Comparison of ENCODE assay signal across 11 cellular contexts in genomic region chr16:83136924-83137323, GRCh38.
DNase-seq lines count a peak whose midpoint lies in the region; ATAC-seq and TF ChIP-seq lines count a peak whose summit lies in the region.
"Had no signal": no experiment of that assay in that cellular context is flagged by ENCODE, and none has a peak within 500 bp of the region (broad histone marks: within the 10 kb centered on the region; RNA-seq: fewer than 3 reads in every experiment).

No MANE protein-coding gene starts in this region.

- peaks cover 3% of the 10 kb centered on the region for H3K27me3 Mint-ChIP-seq in activated CD4-positive, alpha-beta T cell treated with anti-CD3 and anti-CD28 coated beads, Interleukin-2, amount 10 ng/mL, durations not matched to agents 7 days and 5 days
- H3K27me3 Mint-ChIP-seq in activated CD8-positive, alpha-beta T cell treated with anti-CD3 and anti-CD28 coated beads for 36 hours, result no peaks in the 10 kb centered on the region

- intact Hi-C loops in activated CD8-positive, alpha-beta T cell treated with anti-CD3 and anti-CD28 coated beads for 36 hours (cut with micrococcal nuclease), result no loop called here

- DNase-seq in activated CD4-positive, alpha-beta T cell treated with anti-CD3 and anti-CD28 coated beads, Interleukin-2, amount 10 ng/mL, durations not matched to agents 7 days and 5 days, result no peak
- no peak for DNase-seq in activated CD4-positive, alpha-beta T cell treated with anti-CD3 and anti-CD28 coated beads for 4 hours
- DNase-seq in activated CD8-positive, alpha-beta T cell treated with anti-CD3 and anti-CD28 coated beads for 36 hours, result no peak
- DNase-seq in left lobe of liver (ENCODE audit: low spot score) (no peak), UCSD-AML1 (lab: John Stamatoyannopoulos, UW; ENCODE audit: unreplicated experiment) (no peak), activated gamma-delta T cell (lab: John Stamatoyannopoulos, UW) (no peak)
- DNase-seq: activated naive CD4-positive, alpha-beta T cell treated with anti-CD3 and anti-CD28 coated beads, Interleukin-2, amount 50 U/mL, for 16 hours; BE2C; NCI-H2107 had no signal

- POLR2A ChIA-PET in activated CD4-positive, alpha-beta T cell treated with anti-CD3 and anti-CD28 coated beads, Interleukin-2, amount 10 ng/mL, durations not matched to agents 7 days and 5 days (lab: Charles Lee), result no interaction called here
- POLR2A ChIA-PET in activated CD8-positive, alpha-beta T cell treated with anti-CD3 and anti-CD28 coated beads for 36 hours (lab: Charles Lee), result no interaction called here

- H3K27ac ChIP-seq in temporal lobe (ENCODE audit: low read depth, low read length), result peak overlapping the region; percentile 33

- peaks cover 18% of the 10 kb centered on the region for H3K4me1 Mint-ChIP-seq in activated CD4-positive, alpha-beta T cell treated with anti-CD3 and anti-CD28 coated beads, Interleukin-2, amount 10 ng/mL, durations not matched to agents 7 days and 5 days
- H3K4me1 Mint-ChIP-seq in activated CD8-positive, alpha-beta T cell treated with anti-CD3 and anti-CD28 coated beads for 36 hours (ENCODE audit: low read depth), result peaks cover 7% of the 10 kb centered on the region

- CTCF ChIA-PET in activated CD4-positive, alpha-beta T cell treated with anti-CD3 and anti-CD28 coated beads, Interleukin-2, amount 10 ng/mL, durations not matched to agents 7 days and 5 days (lab: Charles Lee), result interaction anchor here (0.7 kb wide), 3 partner anchors 11 to 161 kb away, joined by 3 to 8 read pairs (median 4); no protein-coding TSS in a partner anchor
- CTCF ChIA-PET in activated CD8-positive, alpha-beta T cell treated with anti-CD3 and anti-CD28 coated beads for 36 hours (lab: Charles Lee), result interaction anchor here (0.9 kb wide), 1 partner anchor 22 kb away, joined by 3 read pairs; no protein-coding TSS in a partner anchor

- no peaks in the 10 kb centered on the region for H3K9me3 Mint-ChIP-seq in activated CD4-positive, alpha-beta T cell treated with anti-CD3 and anti-CD28 coated beads, Interleukin-2, amount 10 ng/mL, durations not matched to agents 7 days and 5 days
- no peaks in the 10 kb centered on the region for H3K9me3 Mint-ChIP-seq in activated CD8-positive, alpha-beta T cell treated with anti-CD3 and anti-CD28 coated beads for 36 hours

- peak overlapping the region; percentile 91 for H3K27ac Mint-ChIP-seq in activated CD4-positive, alpha-beta T cell treated with anti-CD3 and anti-CD28 coated beads, Interleukin-2, amount 10 ng/mL, durations not matched to agents 7 days and 5 days
- H3K27ac Mint-ChIP-seq in activated CD8-positive, alpha-beta T cell treated with anti-CD3 and anti-CD28 coated beads for 36 hours, result no peak overlapping the region

- H3K36me3 Mint-ChIP-seq in activated CD4-positive, alpha-beta T cell treated with anti-CD3 and anti-CD28 coated beads, Interleukin-2, amount 10 ng/mL, durations not matched to agents 7 days and 5 days (ENCODE audit: low read depth), result no peaks in the 10 kb centered on the region
- no peaks in the 10 kb centered on the region for H3K36me3 Mint-ChIP-seq in activated CD8-positive, alpha-beta T cell treated with anti-CD3 and anti-CD28 coated beads for 36 hours (ENCODE audit: low read depth)

- no peak for TF ChIP-seq CTCF in activated CD8-positive, alpha-beta T cell treated with anti-CD3 and anti-CD28 coated beads for 36 hours (IDR thresholded peaks at IDR 0.05)

- peak overlapping the region; percentile 49 for H3K4me3 Mint-ChIP-seq in activated CD4-positive, alpha-beta T cell treated with anti-CD3 and anti-CD28 coated beads, Interleukin-2, amount 10 ng/mL, durations not matched to agents 7 days and 5 days
- H3K4me3 Mint-ChIP-seq in activated CD8-positive, alpha-beta T cell treated with anti-CD3 and anti-CD28 coated beads for 36 hours, result peak overlapping the region; percentile 13

- ATAC-seq in activated CD8-positive, alpha-beta T cell treated with anti-CD3 and anti-CD28 coated beads for 36 hours, result no peak
- ATAC-seq in left lobe of liver, result peak; percentile 42
- no peak for ATAC-seq in GM18858 (IDR thresholded peaks at IDR 0.05; ENCODE audit: unreplicated experiment)
